ENCODE assay signal across 18 cellular contexts in genomic region chr19:34540811-34541557, GRCh38. TPM values are rescaled to one million over a fixed set of nuclear protein-coding genes. Genes with fewer than 3 reads are reported as not detected.
DNase-seq lines count a peak whose midpoint lies in the region; ATAC-seq lines count a peak whose summit lies in the region.
"Had no signal": no experiment of that assay in that cellular context is flagged by ENCODE, and none has a peak within 500 bp of the region (broad histone marks: within the 10 kb centered on the region; RNA-seq: fewer than 3 reads in every experiment).

No MANE protein-coding gene starts in this region.

- no peak overlapping the region for H4K8ac ChIP-seq in mesendoderm (ENCODE audit: low read depth, low read length)

- ATAC-seq in GM18861 (IDR thresholded peaks at IDR 0.05; ENCODE audit: unreplicated experiment): peak; percentile 49
- peak; percentile 56 for ATAC-seq in GM19463 (IDR thresholded peaks at IDR 0.05; ENCODE audit: unreplicated experiment)
- peak; percentile 90 for ATAC-seq in HG03175 (IDR thresholded peaks at IDR 0.05; ENCODE audit: unreplicated experiment)
- ATAC-seq: GM23338 had no signal

- no peaks in the 10 kb centered on the region for H3K4me1 ChIP-seq in mesendoderm (ENCODE audit: control insufficient read depth, low read depth, low read length)

- no peaks in the 10 kb centered on the region for H3K36me3 ChIP-seq in mesendoderm (ENCODE audit: control insufficient read depth, insufficient read depth, low read length)

- H3K23ac ChIP-seq in mesendoderm (ENCODE audit: low read length): no peak overlapping the region

- no peak overlapping the region for H3K18ac ChIP-seq in mesendoderm (ENCODE audit: low read length)

- DNase-seq in mesendoderm (no peak), cortex of kidney (lab: John Stamatoyannopoulos, UW) (no peak), HPDE6-E6E7 (ENCODE audit: extremely low spot score) (no peak)
- no peak for DNase-seq in stimulated activated CD4-positive, alpha-beta T cell treated with anti-CD3 and anti-CD28 coated beads, Interleukin-1b, Interleukin-23, amount 100 ng/mL, for 48 hours
- DNase-seq: C1 segment of cervical spinal cord; Calu3; CD4-positive, alpha-beta T cell; DMS 273 treated with DMSO at 0.1 percent for 48 hours; DMS79; H7; IMR-90; Kasumi-1; KBM-7 had no signal

- H3K9ac ChIP-seq in mesendoderm (ENCODE audit: low read length): no peak overlapping the region

- no peak overlapping the region for H2BK120ac ChIP-seq in mesendoderm (ENCODE audit: low read depth, low read length)

- no peak overlapping the region for H3K56ac ChIP-seq in mesendoderm (ENCODE audit: low read length)

- H2BK5ac ChIP-seq in mesendoderm (ENCODE audit: low read length): no peak overlapping the region

- no peak overlapping the region for H3K4ac ChIP-seq in mesendoderm (ENCODE audit: low read depth, low read length)

- no peak overlapping the region for H2BK15ac ChIP-seq in mesendoderm (replicated peaks; ENCODE audit: low read depth)

- no peak overlapping the region for H3K4me3 ChIP-seq in mesendoderm (ENCODE audit: low read length)
- H3K4me3 ChIP-seq: GM23338 had no signal

- no peak overlapping the region for H4K5ac ChIP-seq in mesendoderm (ENCODE audit: low read length)

- no peaks in the 10 kb centered on the region for H3K79me1 ChIP-seq in mesendoderm (ENCODE audit: low read length)

- H3K4me2 ChIP-seq in mesendoderm (ENCODE audit: low read length): no peak overlapping the region
- H3K4me2 ChIP-seq: GM23338 had no signal

- WGBS in mesendoderm (ENCODE audit: extremely low coverage, insufficient coverage, low lambda C conversion rate): no CpG with 5 or more reads among the region's 3 CpGs

- no peaks in the 10 kb centered on the region for H3K27me3 ChIP-seq in mesendoderm (ENCODE audit: insufficient read depth, low read length, poor library complexity)

- H2AK5ac ChIP-seq in mesendoderm (ENCODE audit: low read length): no peak overlapping the region

- no peaks in the 10 kb centered on the region for H3K79me2 ChIP-seq in mesendoderm (ENCODE audit: control insufficient read depth, insufficient read depth, low read length)

- no peak overlapping the region for H3K27ac ChIP-seq in mesendoderm (ENCODE audit: low read depth, low read length)
- H3K27ac ChIP-seq: HL-60 had no signal

RNA-seq across cellular contexts. Expression of gene WTIP, which starts 59.4 kb away (rescaled TPM):
- polyA plus RNA-seq in mesendoderm (2013, experiment 1 of 2): 7.2 TPM
- polyA plus RNA-seq in mesendoderm (2013, experiment 2 of 2): 7.3 TPM
